Comparison of ENCODE assay signal across 12 cellular contexts in genomic region chr4:141375855-141376254, GRCh38.
DNase-seq lines count a peak whose midpoint lies in the region; ATAC-seq and TF ChIP-seq lines count a peak whose summit lies in the region.
"Had no signal": no experiment of that assay in that cellular context is flagged by ENCODE, and none has a peak within 500 bp of the region (broad histone marks: within the 10 kb centered on the region; RNA-seq: fewer than 3 reads in every experiment).

No MANE protein-coding gene starts in this region.

- H3K4me3 ChIP-seq in breast epithelium: no peak overlapping the region

- intact Hi-C loops in MCF 10A (cut with micrococcal nuclease) (loop anchor here (1.0 to 5.0 kb wide), 2 partner anchors 281 to 335 kb away; no protein-coding TSS in a partner anchor), breast epithelium (cut with DNase I; ENCODE audit: low total_unique reads) (no loop called here)

- in situ Hi-C loops in GM13977 (cut with MboI; ENCODE audit: low pct_unique_long_range_greater_than_20kb, low sequenced_read_pairs, unreplicated experiment): no loop called here

- no peak overlapping the region for H3K4me3 Mint-ChIP-seq in MCF 10A (ENCODE audit: unreplicated experiment)
- H3K4me3 Mint-ChIP-seq: B cell had no signal

- H3K27ac Mint-ChIP-seq in MCF 10A (ENCODE audit: low read depth, unreplicated experiment): peak overlapping the region; percentile 49
- H3K27ac Mint-ChIP-seq: B cell had no signal

- peaks cover 6% of the 10 kb centered on the region for H3K4me1 Mint-ChIP-seq in MCF 10A (ENCODE audit: insufficient read depth, unreplicated experiment)
- H3K4me1 Mint-ChIP-seq: B cell had no signal

- H3K27ac ChIP-seq in breast epithelium (no peak overlapping the region), foreskin keratinocyte (no peak overlapping the region), caudate nucleus (ENCODE audit: low read depth, low read length) (no peak overlapping the region)

- no peaks in the 10 kb centered on the region for H3K4me1 ChIP-seq in breast epithelium
- H3K4me1 ChIP-seq in foreskin keratinocyte: no peaks in the 10 kb centered on the region

- DNase-seq in MCF 10A (ENCODE audit: unreplicated experiment) (peak; percentile 92), breast epithelium (ENCODE audit: low spot score in 2 of 2) (no peak), SHP77 treated with DMSO at 0.1 percent for 48 hours (lab: John Stamatoyannopoulos, UW) (peak; percentile 24), foreskin keratinocyte (peak; percentile 72 to 90), caudate nucleus (lab: John Stamatoyannopoulos, UW) (no peak), GM13977 (ENCODE audit: low spot score) (no peak)
- DNase-seq in stimulated activated CD8-positive, alpha-beta memory T cell treated with anti-CD3 and anti-CD28 coated beads, Interleukin-4, amount 100 ng/mL, for 48 hours: no peak
- DNase-seq: activated naive CD4-positive, alpha-beta T cell treated with Interleukin-2 at 50 U/mL for 16 hours; NCI-H2227 treated with DMSO at 0.1 percent for 48 hours had no signal

- peaks cover 8% of the 10 kb centered on the region for H3K9me3 Mint-ChIP-seq in MCF 10A (ENCODE audit: unreplicated experiment)

- TF ChIP-seq CTCF in MCF 10A (IDR thresholded peaks at IDR 0.05; ENCODE audit: unreplicated experiment) (peak; percentile 80), breast epithelium (IDR thresholded peaks at IDR 0.05) (no peak), foreskin keratinocyte (conservative IDR thresholded peaks at IDR 0.05) (peak; percentile 94), GM13977 (IDR thresholded peaks at IDR 0.05; ENCODE audit: extremely low read depth, insufficient read depth, missing control alignments) (no peak)

- no peak for TF ChIP-seq POLR2A in breast epithelium (IDR thresholded peaks at IDR 0.05)

- CTCF ChIA-PET in MCF 10A (lab: Yijun Ruan, JAX): interaction anchor here (0.6 to 2.0 kb wide), 13 partner anchors 31 to 1801 kb away, joined by 3 to 10 read pairs (median 3); no protein-coding TSS in a partner anchor

- no peaks in the 10 kb centered on the region for H3K27me3 Mint-ChIP-seq in MCF 10A (ENCODE audit: insufficient read depth, unreplicated experiment)

- no peaks in the 10 kb centered on the region for H3K27me3 ChIP-seq in breast epithelium
- no peaks in the 10 kb centered on the region for H3K27me3 ChIP-seq in foreskin keratinocyte

- ATAC-seq in foreskin keratinocyte: peak; percentile 100
- no peak for ATAC-seq in GM19455 (IDR thresholded peaks at IDR 0.05; ENCODE audit: unreplicated experiment)
- ATAC-seq: left lobe of liver had no signal

- no peaks in the 10 kb centered on the region for H3K36me3 ChIP-seq in breast epithelium

- POLR2A ChIA-PET in MCF 10A (lab: Yijun Ruan, JAX): interaction anchor here (1.2 to 1.3 kb wide), 2 partner anchors 466 to 716 kb away, joined by 3 read pairs; no protein-coding TSS in a partner anchor

- H3K9me3 ChIP-seq in breast epithelium: no peaks in the 10 kb centered on the region

- peaks cover 6% of the 10 kb centered on the region for H3K36me3 Mint-ChIP-seq in MCF 10A (ENCODE audit: insufficient read depth, unreplicated experiment)

- no TSS peak for BruUV-seq in MCF 10A (replicated peaks; lab: Mats Ljungman, UMichigan)

Comparison
In these comparisons a context has a peak if more than half of its experiments do, and no peak if none do; other contexts are left out.
1. DNase-seq: peak in MCF 10A (single experiment), SHP77 treated with DMSO at 0.1 percent for 48 hours (single experiment) and foreskin keratinocyte (2 of 2); none in breast epithelium (0 of 2), stimulated activated CD8-positive, alpha-beta memory T cell treated with anti-CD3 and anti-CD28 coated beads, Interleukin-4, amount 100 ng/mL, for 48 hours (single experiment), caudate nucleus (0 of 61) and GM13977 (single experiment).
2. CTCF ChIP-seq: peak in MCF 10A (single experiment) and foreskin keratinocyte (single experiment); none in breast epithelium (0 of 3) and GM13977 (single experiment).